Comparison of ENCODE assay signal across 21 cellular contexts in the genomic region with DNA sequence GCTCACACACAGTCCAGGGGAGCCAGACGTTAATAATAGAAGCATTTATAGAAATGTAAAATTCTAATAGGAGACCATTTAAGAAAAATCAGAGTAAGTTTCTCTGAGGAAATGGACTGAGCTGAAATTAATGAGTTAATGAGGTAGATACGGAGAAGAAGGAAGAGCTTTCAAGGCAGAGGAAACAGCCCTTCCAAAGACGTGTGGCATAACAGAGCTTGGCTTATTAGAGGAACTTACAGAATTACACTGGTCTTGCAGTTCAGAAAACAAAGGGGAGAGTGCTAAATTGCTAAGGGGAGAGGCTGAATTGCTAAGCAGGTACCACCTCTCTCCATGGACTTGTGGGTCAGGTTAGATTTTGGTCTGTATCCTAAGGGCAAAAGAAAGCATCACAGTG. TPM values are rescaled to one million over a fixed set of nuclear protein-coding genes. Genes with fewer than 3 reads are reported as not detected.
"Had no signal": no experiment of that assay in that cellular context is flagged by ENCODE, and none has a peak within 500 bp of the region (broad histone marks: within the 10 kb centered on the region; RNA-seq: fewer than 3 reads in every experiment).

No MANE protein-coding gene starts in this region.

- H3K9me3 ChIP-seq: thyroid gland had no signal

- H3K27ac ChIP-seq: brain microvascular endothelial cell, epithelial cell of prostate, hepatocyte, thyroid gland had no signal

- H3K4me1 ChIP-seq: thyroid gland had no signal

- H3K27me3 ChIP-seq: brain microvascular endothelial cell, hepatocyte, thyroid gland had no signal

- H3K4me3 ChIP-seq: hepatocyte, thyroid gland had no signal

- DNase-seq: activated CD4-positive, alpha-beta T cell treated with anti-CD3 and anti-CD28 coated beads, Interleukin-2, amount 10 ng/mL, durations not matched to agents 7 days and 5 days; activated CD8-positive, alpha-beta memory T cell treated with anti-CD3 and anti-CD28 coated beads, Interleukin-2, amount 50 U/mL, for 4 hours; activated effector memory CD4-positive, alpha-beta T cell treated with Interleukin-2 at 50 U/mL for 16 hours; activated naive CD4-positive, alpha-beta T cell treated with anti-CD3 and anti-CD28 coated beads, Interleukin-2, amount 10 ng/mL, durations not matched to agents 7 days and 5 days; activated naive CD8-positive, alpha-beta T cell treated with anti-CD3 and anti-CD28 coated beads, Interleukin-2, amount 50 U/mL, for 24 hours; activated T-cell treated with anti-CD3 and anti-CD28 coated beads, Interleukin-2, amount 50 U/mL, for 4 hours; anterior cingulate cortex; brain microvascular endothelial cell; central memory CD4-positive, alpha-beta T cell; endodermal cell; foreskin fibroblast; left cardiac atrium; mesendoderm; natural killer cell; occipital lobe; retina; stimulated activated CD8-positive, alpha-beta memory T cell treated with anti-CD3 and anti-CD28 coated beads, Interleukin-4, amount 100 ng/mL, for 48 hours; stimulated activated naive CD4-positive, alpha-beta T cell; thyroid gland had no signal

- H3K36me3 ChIP-seq: brain microvascular endothelial cell, thyroid gland had no signal

RNA-seq across cellular contexts. Expression of a gene that starts 54.4 kb away (rescaled TPM):
- total RNA-seq: hepatocyte had no signal
